In the genomic region with DNA sequence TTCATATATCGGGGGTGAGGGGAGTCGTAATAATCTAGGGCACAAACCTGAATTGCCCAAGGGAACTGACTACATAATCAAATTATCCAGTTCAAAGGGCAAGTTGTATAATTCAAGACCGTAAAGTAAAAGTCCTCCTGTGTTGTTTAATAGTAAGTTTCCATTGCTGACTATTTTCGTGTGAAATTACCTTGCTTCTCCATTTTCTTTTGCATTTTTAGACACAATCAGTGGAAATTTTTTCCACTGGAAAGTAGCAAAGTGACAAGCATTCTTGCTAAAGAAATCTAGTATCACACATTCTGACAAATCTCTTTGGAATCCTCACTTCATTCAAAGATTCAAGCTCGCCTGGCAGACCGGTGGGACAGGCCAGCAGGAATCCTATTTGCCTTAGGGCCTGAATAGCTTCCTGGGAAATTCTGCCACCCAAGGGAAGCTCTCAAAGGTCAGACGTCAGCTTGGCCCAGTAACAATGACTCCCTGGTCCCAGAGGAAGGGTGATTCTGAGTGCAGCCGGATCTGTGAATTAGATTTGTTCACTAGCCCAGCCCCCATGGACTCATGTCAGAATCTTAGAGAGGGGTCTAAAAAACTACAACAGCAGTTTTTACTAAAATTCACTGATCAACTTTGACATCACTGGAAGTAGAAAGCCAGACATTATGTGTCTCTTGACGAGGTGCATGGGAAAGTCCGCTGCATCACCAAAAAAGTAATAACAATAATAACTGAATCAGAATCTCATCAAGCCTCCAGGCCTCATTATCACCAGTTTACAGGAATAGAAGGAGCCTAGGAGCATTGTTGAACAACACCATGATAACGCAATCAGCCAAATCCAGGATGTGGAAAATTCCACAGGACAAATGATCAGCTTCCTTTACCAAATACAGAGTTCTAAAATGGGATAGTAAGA, we compare ENCODE assay signal across 9 cellular contexts.
DNase-seq lines count a peak whose midpoint lies in the region; ATAC-seq and TF ChIP-seq lines count a peak whose summit lies in the region.
"Had no signal": no experiment of that assay in that cellular context is flagged by ENCODE, and none has a peak within 500 bp of the region (broad histone marks: within the 10 kb centered on the region; RNA-seq: fewer than 3 reads in every experiment).

No MANE protein-coding gene starts in this region.

- H3K27me3 Mint-ChIP-seq in chondrocyte (ENCODE audit: low read depth): no peaks in the 10 kb centered on the region
- H3K27me3 Mint-ChIP-seq: activated CD4-positive, alpha-beta memory T cell treated with anti-CD3 and anti-CD28 coated beads for 36 hours had no signal

- ATAC-seq in upper lobe of right lung (peak; percentile 33), GM18520 (IDR thresholded peaks at IDR 0.05; ENCODE audit: unreplicated experiment) (no peak), GM19023 (IDR thresholded peaks at IDR 0.05; ENCODE audit: unreplicated experiment) (no peak)

- H3K9me3 ChIP-seq in HUES64 (ENCODE audit: insufficient read depth, low read depth, low read length) (no peaks in the 10 kb centered on the region), upper lobe of right lung (no peaks in the 10 kb centered on the region)

- peak overlapping the region; percentile 50; the same call in 1 of the 2 replicates for H3K9ac ChIP-seq in HUES64 (ENCODE audit: low read depth, low read length)

- no peaks in the 10 kb centered on the region for H3K36me3 ChIP-seq in HUES64 (ENCODE audit: insufficient read depth, low read length)
- H3K36me3 ChIP-seq in upper lobe of right lung: no peaks in the 10 kb centered on the region

- peak overlapping the region; percentile 84 for H3K27ac ChIP-seq in HUES64 (ENCODE audit: low read depth, low read length)
- H3K27ac ChIP-seq in upper lobe of right lung: peak overlapping the region; percentile 21

- H3K4me3 ChIP-seq in HUES64 (ENCODE audit: low read length) (no peak overlapping the region; the same call in 1 of the 2 replicates), upper lobe of right lung (no peak overlapping the region)

- peak overlapping the region; percentile 90 for H3K27ac Mint-ChIP-seq in chondrocyte (ENCODE audit: unreplicated experiment)
- H3K27ac Mint-ChIP-seq: activated CD4-positive, alpha-beta memory T cell treated with anti-CD3 and anti-CD28 coated beads for 36 hours had no signal

- peaks cover 28% of the 10 kb centered on the region for H3K4me1 ChIP-seq in HUES64 (ENCODE audit: insufficient read depth, low read length)
- H3K4me1 ChIP-seq in upper lobe of right lung: peaks cover 18% of the 10 kb centered on the region

- H3K9me3 Mint-ChIP-seq in chondrocyte (ENCODE audit: low read depth): no peaks in the 10 kb centered on the region
- H3K9me3 Mint-ChIP-seq: activated CD4-positive, alpha-beta memory T cell treated with anti-CD3 and anti-CD28 coated beads for 36 hours had no signal

- 31% methylated on average over 10 of the region's 11 CpGs for WGBS in HUES64

- TF ChIP-seq CTCF in chondrocyte (IDR thresholded peaks at IDR 0.05): no peak
- TF ChIP-seq CTCF in upper lobe of right lung (IDR thresholded peaks at IDR 0.05): no peak

- H3K27me3 ChIP-seq in HUES64 (ENCODE audit: insufficient read depth, low read length) (no peaks in the 10 kb centered on the region), upper lobe of right lung (no peaks in the 10 kb centered on the region)

- intact Hi-C loops in upper lobe of right lung (cut with DNase I): no loop called here

- peak overlapping the region; percentile 32 for H3K4me3 Mint-ChIP-seq in chondrocyte (ENCODE audit: unreplicated experiment)
- H3K4me3 Mint-ChIP-seq: activated CD4-positive, alpha-beta memory T cell treated with anti-CD3 and anti-CD28 coated beads for 36 hours had no signal

- peaks cover 32% of the 10 kb centered on the region for H3K4me1 Mint-ChIP-seq in chondrocyte (ENCODE audit: low read depth)

- DNase-seq in chondrocyte (ENCODE audit: low spot score): no peak
- DNase-seq in left kidney (ENCODE audit: low read depth, low spot score): peak; percentile 31
- DNase-seq in upper lobe of right lung: no peak
- DNase-seq in GDM1 (lab: John Stamatoyannopoulos, UW): no peak
- no peak for DNase-seq in NCI-H1436 (lab: John Stamatoyannopoulos, UW)
- DNase-seq: activated CD4-positive, alpha-beta memory T cell treated with anti-CD3 and anti-CD28 coated beads for 36 hours had no signal

- no peaks in the 10 kb centered on the region for H3K36me3 Mint-ChIP-seq in chondrocyte (ENCODE audit: low read depth)
- H3K36me3 Mint-ChIP-seq: activated CD4-positive, alpha-beta memory T cell treated with anti-CD3 and anti-CD28 coated beads for 36 hours had no signal
